12 cellular contexts compared by ENCODE assay signal in the genomic region with DNA sequence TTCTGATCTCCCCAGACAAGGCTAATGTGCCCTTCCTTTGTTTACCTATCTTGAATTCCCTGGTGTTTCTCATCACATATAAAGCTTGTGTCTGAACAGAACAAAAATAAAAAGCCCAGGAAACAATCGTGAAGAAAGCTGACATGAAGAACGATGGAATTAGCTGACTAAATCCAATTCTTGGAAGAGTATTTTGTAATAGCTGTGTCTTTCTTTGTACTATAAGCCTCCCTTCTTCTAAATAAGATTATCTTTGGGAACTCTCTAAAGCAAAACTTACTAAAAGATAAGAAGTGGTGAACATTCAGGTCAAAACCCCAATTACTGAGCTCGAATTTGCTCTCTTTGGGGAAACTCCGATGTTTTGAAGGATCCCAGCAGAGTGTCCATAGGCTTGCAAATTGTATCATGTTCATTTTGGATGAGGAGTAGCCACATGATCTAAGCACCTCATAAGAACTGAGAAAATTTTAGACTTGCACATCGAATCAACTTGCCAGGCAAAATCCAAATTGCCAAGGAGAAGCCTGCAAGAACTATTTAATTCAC.
"Had no signal": no experiment of that assay in that cellular context is flagged by ENCODE, and none has a peak within 500 bp of the region (broad histone marks: within the 10 kb centered on the region; RNA-seq: fewer than 3 reads in every experiment).

No MANE protein-coding gene starts in this region.

- H3K36me3 Mint-ChIP-seq: activated naive CD8-positive, alpha-beta T cell treated with anti-CD3 and anti-CD28 coated beads for 36 hours had no signal

- H3K27ac ChIP-seq: pancreas, tibial artery, vagina had no signal

- H3K36me3 ChIP-seq: tibial artery, vagina had no signal

- H3K4me1 ChIP-seq: pancreas, tibial artery had no signal

- H3K4me3 Mint-ChIP-seq: activated CD4-positive, alpha-beta memory T cell treated with anti-CD3 and anti-CD28 coated beads, Interleukin-2, amount 10 ng/mL, durations not matched to agents 7 days and 5 days; activated naive CD8-positive, alpha-beta T cell treated with anti-CD3 and anti-CD28 coated beads for 36 hours; neural crest cell had no signal

- H3K9me3 ChIP-seq: pancreas, tibial artery, vagina had no signal

- FAIRE-seq: astrocyte, keratinocyte, pancreas, small intestine had no signal

- H3K9me3 Mint-ChIP-seq: activated CD4-positive, alpha-beta memory T cell treated with anti-CD3 and anti-CD28 coated beads, Interleukin-2, amount 10 ng/mL, durations not matched to agents 7 days and 5 days; activated naive CD8-positive, alpha-beta T cell treated with anti-CD3 and anti-CD28 coated beads for 36 hours; neural crest cell had no signal

- H3K27me3 ChIP-seq: pancreas, tibial artery, vagina had no signal

- DNase-seq: activated CD4-positive, alpha-beta memory T cell treated with anti-CD3 and anti-CD28 coated beads, Interleukin-2, amount 10 ng/mL, durations not matched to agents 7 days and 5 days; activated CD4-positive, alpha-beta T cell treated with anti-CD3 and anti-CD28 coated beads for 1 hour; activated gamma-delta T cell treated with Interleukin-2 at 50 U/mL for 16 hours; activated naive CD8-positive, alpha-beta T cell treated with anti-CD3 and anti-CD28 coated beads for 36 hours; activated T-cell treated with anti-CD3 and anti-CD28 coated beads, Interleukin-2, amount 50 U/mL, for 48 hours; pancreas; small intestine; tibial artery had no signal

- H3K4me3 ChIP-seq: pancreas, tibial artery, vagina had no signal

- H3K4me1 Mint-ChIP-seq: activated CD4-positive, alpha-beta memory T cell treated with anti-CD3 and anti-CD28 coated beads, Interleukin-2, amount 10 ng/mL, durations not matched to agents 7 days and 5 days; activated naive CD8-positive, alpha-beta T cell treated with anti-CD3 and anti-CD28 coated beads for 36 hours had no signal

- H3K27ac Mint-ChIP-seq: activated CD4-positive, alpha-beta memory T cell treated with anti-CD3 and anti-CD28 coated beads, Interleukin-2, amount 10 ng/mL, durations not matched to agents 7 days and 5 days; activated naive CD8-positive, alpha-beta T cell treated with anti-CD3 and anti-CD28 coated beads for 36 hours had no signal
